Comparison of ENCODE assay signal across 9 cellular contexts in the genomic region with DNA sequence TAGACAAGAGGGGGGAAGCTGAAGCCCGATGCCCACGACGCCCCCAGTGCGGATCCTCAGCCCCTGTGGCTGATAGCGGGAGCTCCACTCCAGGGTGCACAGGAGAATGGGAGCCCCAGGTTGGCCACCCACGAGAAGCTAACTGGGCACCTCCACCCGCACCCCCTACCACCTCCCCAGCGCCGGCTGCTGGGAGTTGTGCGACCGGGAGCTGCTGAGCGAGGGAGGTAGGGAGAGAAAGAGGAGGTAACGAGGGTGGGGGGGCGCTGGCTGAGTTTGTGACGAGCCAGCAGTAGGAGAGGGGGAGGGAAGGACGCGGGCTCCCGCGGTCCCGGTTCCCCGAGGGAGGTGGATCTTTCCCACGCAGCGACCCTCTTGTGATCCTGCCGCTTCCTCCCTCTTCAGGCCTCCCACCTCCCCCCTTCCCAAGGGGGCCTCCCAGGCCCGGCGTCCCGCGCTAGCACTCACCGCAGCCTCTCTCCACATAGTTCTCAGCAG. TPM values are rescaled to one million over a fixed set of nuclear protein-coding genes. Genes with fewer than 3 reads are reported as not detected.
DNase-seq lines count a peak whose midpoint lies in the region; ATAC-seq and TF ChIP-seq lines count a peak whose summit lies in the region.
"Had no signal": no experiment of that assay in that cellular context is flagged by ENCODE, and none has a peak within 500 bp of the region (broad histone marks: within the 10 kb centered on the region; RNA-seq: fewer than 3 reads in every experiment).

Gene GRIN2A, minus strand, starts transcription at position 243 of the 498 bp plus-strand sequence. CDS start 2,017 bp downstream, outside the sequence.

- peaks cover 37% of the 10 kb centered on the region for H3K27me3 Mint-ChIP-seq in activated T-helper 2 cell treated with anti-CD3 and anti-CD28 coated beads, Interferon-gamma antibody, Interleukin-2, Interleukin-4, amounts not matched to agents 10 μg/mL and 5 μg/mL and 100 μg/mL, durations not matched to agents 14 hours and 24 hours and 36 hours (ENCODE audit: low read depth)
- peaks cover 31 to 45% of the 10 kb centered on the region in 2 donors for H3K27me3 Mint-ChIP-seq in natural killer cell treated with Interleukin-12 subunit alpha and Interleukin-12 subunit beta and Interleukin-15 and Interleukin-18, amount 100 ng/mL, for 72 hours

- H3K27ac Mint-ChIP-seq in activated T-helper 2 cell treated with anti-CD3 and anti-CD28 coated beads, Interferon-gamma antibody, Interleukin-2, Interleukin-4, amounts not matched to agents 10 μg/mL and 5 μg/mL and 100 μg/mL, durations not matched to agents 14 hours and 24 hours and 36 hours: no peak within 1 kb of the TSS
- no peak within 1 kb of the TSS for H3K27ac Mint-ChIP-seq in stimulated activated effector memory CD8-positive, alpha-beta T cell treated with anti-CD3 and anti-CD28 coated beads, Interleukin-12 subunit alpha, Interleukin-12 subunit beta, amount 100 ng/mL, for 72 hours
- no peak within 1 kb of the TSS for H3K27ac Mint-ChIP-seq in natural killer cell treated with Interleukin-12 subunit alpha and Interleukin-12 subunit beta and Interleukin-15 and Interleukin-18, amount 100 ng/mL, for 72 hours

- H3K4me1 Mint-ChIP-seq in activated T-helper 2 cell treated with anti-CD3 and anti-CD28 coated beads, Interferon-gamma antibody, Interleukin-2, Interleukin-4, amounts not matched to agents 10 μg/mL and 5 μg/mL and 100 μg/mL, durations not matched to agents 14 hours and 24 hours and 36 hours (ENCODE audit: low read depth): no peaks in the 10 kb centered on the region
- peaks cover 15% of the 10 kb centered on the region for H3K4me1 Mint-ChIP-seq in stimulated activated effector memory CD8-positive, alpha-beta T cell treated with anti-CD3 and anti-CD28 coated beads, Interleukin-12 subunit alpha, Interleukin-12 subunit beta, amount 100 ng/mL, for 72 hours
- peaks cover 0 to 2% of the 10 kb centered on the region in 2 donors for H3K4me1 Mint-ChIP-seq in natural killer cell treated with Interleukin-12 subunit alpha and Interleukin-12 subunit beta and Interleukin-15 and Interleukin-18, amount 100 ng/mL, for 72 hours (ENCODE audit: low read depth in 2 of 2)

- intact Hi-C loops in activated T-helper 2 cell treated with anti-CD3 and anti-CD28 coated beads, Interferon-gamma antibody, Interleukin-2, Interleukin-4, amounts not matched to agents 10 μg/mL and 5 μg/mL and 100 μg/mL, durations not matched to agents 14 hours and 24 hours and 36 hours (cut with micrococcal nuclease): no loop called here
- intact Hi-C loops in posterior vena cava (cut with DNase I): no loop called here

- no peak for ATAC-seq in stimulated activated effector memory CD8-positive, alpha-beta T cell treated with anti-CD3 and anti-CD28 coated beads, Interleukin-12 subunit alpha, Interleukin-12 subunit beta, amount 100 ng/mL, for 72 hours
- no peak for ATAC-seq in natural killer cell treated with Interleukin-12 subunit alpha and Interleukin-12 subunit beta and Interleukin-15 and Interleukin-18, amount 100 ng/mL, for 72 hours
- no peak for ATAC-seq in HG02571 (IDR thresholded peaks at IDR 0.05; ENCODE audit: unreplicated experiment)

- no peaks in the 10 kb centered on the region for H3K9me3 Mint-ChIP-seq in activated T-helper 2 cell treated with anti-CD3 and anti-CD28 coated beads, Interferon-gamma antibody, Interleukin-2, Interleukin-4, amounts not matched to agents 10 μg/mL and 5 μg/mL and 100 μg/mL, durations not matched to agents 14 hours and 24 hours and 36 hours
- no peaks in the 10 kb centered on the region for H3K9me3 Mint-ChIP-seq in stimulated activated effector memory CD8-positive, alpha-beta T cell treated with anti-CD3 and anti-CD28 coated beads, Interleukin-12 subunit alpha, Interleukin-12 subunit beta, amount 100 ng/mL, for 72 hours
- H3K9me3 Mint-ChIP-seq in natural killer cell treated with Interleukin-12 subunit alpha and Interleukin-12 subunit beta and Interleukin-15 and Interleukin-18, amount 100 ng/mL, for 72 hours: no peaks in the 10 kb centered on the region

- no peaks in the 10 kb centered on the region for H3K36me3 Mint-ChIP-seq in activated T-helper 2 cell treated with anti-CD3 and anti-CD28 coated beads, Interferon-gamma antibody, Interleukin-2, Interleukin-4, amounts not matched to agents 10 μg/mL and 5 μg/mL and 100 μg/mL, durations not matched to agents 14 hours and 24 hours and 36 hours (ENCODE audit: low read depth)
- no peaks in the 10 kb centered on the region for H3K36me3 Mint-ChIP-seq in stimulated activated effector memory CD8-positive, alpha-beta T cell treated with anti-CD3 and anti-CD28 coated beads, Interleukin-12 subunit alpha, Interleukin-12 subunit beta, amount 100 ng/mL, for 72 hours
- H3K36me3 Mint-ChIP-seq in natural killer cell treated with Interleukin-12 subunit alpha and Interleukin-12 subunit beta and Interleukin-15 and Interleukin-18, amount 100 ng/mL, for 72 hours: no peaks in the 10 kb centered on the region

- DNase-seq in GM13977 (ENCODE audit: low spot score) (peak; percentile 40), iPS-NIHi7 (ENCODE audit: extremely low spot score) (peak; percentile 14), 8988T (no peak), posterior vena cava (ENCODE audit: low spot score) (no peak)
- DNase-seq in activated T-helper 2 cell treated with anti-CD3 and anti-CD28 coated beads, Interferon-gamma antibody, Interleukin-2, Interleukin-4, amounts not matched to agents 10 μg/mL and 5 μg/mL and 100 μg/mL, durations not matched to agents 14 hours and 24 hours and 36 hours (ENCODE audit: low spot score): no peak
- DNase-seq in stimulated activated effector memory CD8-positive, alpha-beta T cell treated with anti-CD3 and anti-CD28 coated beads, Interleukin-12 subunit alpha, Interleukin-12 subunit beta, amount 100 ng/mL, for 72 hours (ENCODE audit: low spot score in 2 of 2): no peak
- DNase-seq in natural killer cell treated with Interleukin-12 subunit alpha and Interleukin-12 subunit beta and Interleukin-15 and Interleukin-18, amount 100 ng/mL, for 72 hours (ENCODE audit: low spot score): no peak
- DNase-seq: NCI-H2107 had no signal

- no peak for TF ChIP-seq CTCF in GM13977 (IDR thresholded peaks at IDR 0.05; ENCODE audit: extremely low read depth, insufficient read depth, missing control alignments)

- in situ Hi-C loops in GM13977 (cut with MboI; ENCODE audit: low pct_unique_long_range_greater_than_20kb, low sequenced_read_pairs, unreplicated experiment): no loop called here

- peak within 1 kb of the TSS; percentile 3 for H3K4me3 Mint-ChIP-seq in activated T-helper 2 cell treated with anti-CD3 and anti-CD28 coated beads, Interferon-gamma antibody, Interleukin-2, Interleukin-4, amounts not matched to agents 10 μg/mL and 5 μg/mL and 100 μg/mL, durations not matched to agents 14 hours and 24 hours and 36 hours (ENCODE audit: low read depth)
- peak within 1 kb of the TSS; percentile 9 for H3K4me3 Mint-ChIP-seq in stimulated activated effector memory CD8-positive, alpha-beta T cell treated with anti-CD3 and anti-CD28 coated beads, Interleukin-12 subunit alpha, Interleukin-12 subunit beta, amount 100 ng/mL, for 72 hours
- H3K4me3 Mint-ChIP-seq in natural killer cell treated with Interleukin-12 subunit alpha and Interleukin-12 subunit beta and Interleukin-15 and Interleukin-18, amount 100 ng/mL, for 72 hours: no peak within 1 kb of the TSS

RNA-seq across cellular contexts. Expression of gene GRIN2A, which starts in this region (rescaled TPM):
- total RNA-seq in activated T-helper 2 cell treated with anti-CD3 and anti-CD28 coated beads, Interferon-gamma antibody, Interleukin-2, Interleukin-4, amounts not matched to agents 10 μg/mL and 5 μg/mL and 100 μg/mL, durations not matched to agents 14 hours and 24 hours and 36 hours: not detected in 2 replicates
- total RNA-seq in posterior vena cava: 1 to 10 TPM; 1.6 to 3.2 TPM
- not detected for total RNA-seq in natural killer cell treated with Interleukin-12 subunit alpha and Interleukin-12 subunit beta and Interleukin-15 and Interleukin-18, amount 100 ng/mL, for 72 hours

Comparison
In these comparisons a context has a peak if more than half of its experiments do, and no peak if none do; other contexts are left out.
1. DNase-seq: peak in GM13977 (single experiment) and iPS-NIHi7 (single experiment); none in activated T-helper 2 cell treated with anti-CD3 and anti-CD28 coated beads, Interferon-gamma antibody, Interleukin-2, Interleukin-4, amounts not matched to agents 10 μg/mL and 5 μg/mL and 100 μg/mL, durations not matched to agents 14 hours and 24 hours and 36 hours (single experiment), stimulated activated effector memory CD8-positive, alpha-beta T cell treated with anti-CD3 and anti-CD28 coated beads, Interleukin-12 subunit alpha, Interleukin-12 subunit beta, amount 100 ng/mL, for 72 hours (0 of 2), 8988T (single experiment), posterior vena cava (single experiment) and natural killer cell treated with Interleukin-12 subunit alpha and Interleukin-12 subunit beta and Interleukin-15 and Interleukin-18, amount 100 ng/mL, for 72 hours (single experiment).